Comparison of ENCODE assay signal across 14 cellular contexts in the genomic region with DNA sequence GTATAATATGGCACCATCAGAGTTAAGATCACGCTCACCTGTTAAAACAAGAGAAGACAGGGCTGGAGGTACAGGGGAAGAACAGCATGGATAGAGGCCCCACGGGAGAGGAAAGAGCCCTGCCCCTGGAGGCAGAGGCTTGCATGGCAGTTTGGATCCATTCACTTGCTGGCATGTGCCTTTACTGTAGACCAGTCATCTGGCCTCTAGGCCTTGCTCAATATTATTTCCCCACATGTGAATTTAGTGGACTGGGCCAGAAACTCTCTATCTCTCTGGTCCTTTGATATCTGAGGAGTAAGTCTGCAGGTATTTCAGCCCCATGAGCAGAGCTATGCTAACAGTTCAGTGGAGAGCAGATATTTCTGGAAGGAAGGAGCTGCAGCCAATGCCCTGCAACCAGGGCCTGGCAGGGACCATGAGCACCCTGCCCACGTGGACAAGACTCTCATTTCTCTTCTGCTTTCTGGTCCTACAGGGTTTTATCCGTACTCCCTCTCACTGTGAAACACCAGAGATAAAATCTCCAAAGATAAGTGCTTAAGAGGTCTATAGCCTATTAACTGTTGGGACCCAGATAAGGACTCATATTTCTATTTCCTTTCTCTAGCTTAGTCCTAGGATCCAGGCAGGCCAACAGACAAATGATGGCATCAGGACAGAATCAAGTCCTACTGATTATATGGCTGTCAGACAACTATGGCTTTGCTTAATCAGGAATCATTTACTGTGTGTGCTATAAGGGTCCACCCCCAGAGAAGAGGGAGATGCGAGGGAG.
A peak's percentile ranks its signal among the peaks of the same experiment; 100 is the strongest.
DNase-seq lines count a peak whose midpoint lies in the region; ATAC-seq and TF ChIP-seq lines count a peak whose summit lies in the region.
"Had no signal": no experiment of that assay in that cellular context is flagged by ENCODE, and none has a peak within 500 bp of the region (broad histone marks: within the 10 kb centered on the region; RNA-seq: fewer than 3 reads in every experiment).

No MANE protein-coding gene starts in this region.

- no peak overlapping the region for H3K4ac ChIP-seq in neuronal stem cell (ENCODE audit: low read length)

- H2BK15ac ChIP-seq in neuronal stem cell (ENCODE audit: low read length) = no peak overlapping the region

- H3K36me3 ChIP-seq in GM23338 (ENCODE audit: insufficient read depth) (no peaks in the 10 kb centered on the region), neuronal stem cell (replicated peaks in 1 of 2; ENCODE audit: control insufficient read depth in 2 of 2, insufficient read depth in 2 of 2, low read length in 2 of 2) (no peaks in the 10 kb centered on the region), lower lobe of right lung (no peaks in the 10 kb centered on the region)

- H3K4me1 ChIP-seq in GM23338 (ENCODE audit: insufficient read depth) = peaks cover 8% of the 10 kb centered on the region; the same call in 1 of the 2 replicates
- peaks cover 3 to 5% of the 10 kb centered on the region in 2 donors for H3K4me1 ChIP-seq in neuronal stem cell (ENCODE audit: control insufficient read depth in 2 of 2, insufficient read depth in 1 of 2, low read depth in 1 of 2, low read length in 2 of 2)
- no peaks in the 10 kb centered on the region for H3K4me1 ChIP-seq in lower lobe of right lung

- no peak overlapping the region for H2AFZ ChIP-seq in GM23338
- no peak overlapping the region for H2AFZ ChIP-seq in neuronal stem cell (ENCODE audit: low read length)

- H3K4me2 ChIP-seq in GM23338 (no peak overlapping the region), neuronal stem cell (ENCODE audit: insufficient read depth, low read length, poor library complexity, severe bottlenecking) (no peak overlapping the region)

- H3K27me3 Mint-ChIP-seq in GM23338 (ENCODE audit: insufficient read depth, low read depth, poor library complexity) = peaks cover 8% of the 10 kb centered on the region
- peaks cover 2% of the 10 kb centered on the region for H3K27me3 Mint-ChIP-seq in glutamatergic neuron (ENCODE audit: unreplicated experiment)

- H2BK120ac ChIP-seq in neuronal stem cell (ENCODE audit: low read depth, low read length) = no peak overlapping the region

- H3K14ac ChIP-seq in neuronal stem cell (ENCODE audit: low read length) = no peak overlapping the region

- ATAC-seq in GM23338 (peak; percentile 89), SK-N-SH treated with all-trans-retinoic acid at 6 μM for 48 hours (peak; percentile 72; the same call in 2 of the 3 replicates), HG02571 (IDR thresholded peaks at IDR 0.05; ENCODE audit: unreplicated experiment) (no peak), lower lobe of right lung (no peak)
- ATAC-seq: CD8-positive, alpha-beta T cell; naive thymus-derived CD8-positive, alpha-beta T cell; stimulated activated effector memory CD8-positive, alpha-beta T cell treated with anti-CD3 and anti-CD28 coated beads, Interleukin-12 subunit alpha, Interleukin-12 subunit beta, amount 100 ng/mL, for 72 hours had no signal

- peaks cover 16% of the 10 kb centered on the region for H3K4me1 Mint-ChIP-seq in GM23338
- H3K4me1 Mint-ChIP-seq in glutamatergic neuron (ENCODE audit: low read depth, unreplicated experiment) = peaks cover 12% of the 10 kb centered on the region
- H3K4me1 Mint-ChIP-seq: naive thymus-derived CD8-positive, alpha-beta T cell; stimulated activated effector memory CD8-positive, alpha-beta T cell treated with anti-CD3 and anti-CD28 coated beads, Interleukin-12 subunit alpha, Interleukin-12 subunit beta, amount 100 ng/mL, for 72 hours had no signal

- H2BK5ac ChIP-seq in neuronal stem cell (ENCODE audit: low read length) = no peak overlapping the region

- no peaks in the 10 kb centered on the region for H4K20me1 ChIP-seq in GM23338 (replicated peaks; ENCODE audit: insufficient read depth)

- DNase-seq in AG09309 (ENCODE audit: low read depth) = no peak
- DNase-seq in GM23338 (ENCODE audit: low spot score) = peak; percentile 44
- DNase-seq in glutamatergic neuron = no peak
- no peak for DNase-seq in neuronal stem cell (ENCODE audit: low spot score)
- DNase-seq in NCI-H2029 treated with DMSO at 0.1 percent for 48 hours (lab: John Stamatoyannopoulos, UW) = no peak
- DNase-seq in lower lobe of right lung = no peak
- DNase-seq: activated CD4-positive, alpha-beta T cell treated with anti-CD3 and anti-CD28 coated beads, Interleukin-2, amount 50 U/mL, for 4 hours; activated naive CD4-positive, alpha-beta T cell treated with anti-CD3 and anti-CD28 coated beads, Interleukin-2, amount 50 U/mL, for 16 hours; CD8-positive, alpha-beta T cell; naive thymus-derived CD8-positive, alpha-beta T cell; SHP77 treated with DMSO at 0.1 percent for 48 hours had no signal

- H3K18ac ChIP-seq in neuronal stem cell (ENCODE audit: low read length) = no peak overlapping the region

- H3K4me3 ChIP-seq in AG09309 (ENCODE audit: control insufficient read depth, low read depth, low read length) = no peak overlapping the region
- H3K4me3 ChIP-seq in GM23338 = no peak overlapping the region
- no peak overlapping the region for H3K4me3 ChIP-seq in neuronal stem cell (ENCODE audit: low read length in 2 of 2)
- no peak overlapping the region for H3K4me3 ChIP-seq in lower lobe of right lung

- TF ChIP-seq CTCF in AG09309 (IDR thresholded peaks at IDR 0.05; ENCODE audit: control insufficient read depth, insufficient read depth, low read depth, low read length, missing control alignments) (peak; percentile 32), GM23338 (conservative IDR thresholded peaks at IDR 0.05; ENCODE audit: low read depth in 2 of 2) (peak; percentile 42 to 43), glutamatergic neuron (IDR thresholded peaks at IDR 0.05; ENCODE audit: partially characterized antibody, unreplicated experiment) (peak; percentile 15), lower lobe of right lung (IDR thresholded peaks at IDR 0.05) (no peak)

- H3K23ac ChIP-seq in neuronal stem cell (ENCODE audit: low read depth, low read length, poor library complexity) = no peak overlapping the region

- H3K27ac Mint-ChIP-seq in GM23338 (no peak overlapping the region), glutamatergic neuron (ENCODE audit: unreplicated experiment) (no peak overlapping the region)
- H3K27ac Mint-ChIP-seq: CD8-positive, alpha-beta T cell; stimulated activated effector memory CD8-positive, alpha-beta T cell treated with anti-CD3 and anti-CD28 coated beads, Interleukin-12 subunit alpha, Interleukin-12 subunit beta, amount 100 ng/mL, for 72 hours had no signal

- H3K79me2 ChIP-seq in GM23338 (replicated peaks; ENCODE audit: insufficient read depth) = no peaks in the 10 kb centered on the region

- no peak overlapping the region for H4K8ac ChIP-seq in neuronal stem cell (ENCODE audit: low read depth, low read length)

- H3K9me3 ChIP-seq in neuronal stem cell (replicated peaks in 1 of 2; ENCODE audit: control insufficient read depth in 2 of 2, insufficient read depth in 1 of 2, low read depth in 1 of 2, low read length in 2 of 2) = peaks cover 0 to 7% of the 10 kb centered on the region in 2 donors
- no peaks in the 10 kb centered on the region for H3K9me3 ChIP-seq in lower lobe of right lung

- no peaks in the 10 kb centered on the region; the same call in 2 of the 3 replicates for H3K36me3 Mint-ChIP-seq in GM23338 (ENCODE audit: low read depth)
- H3K36me3 Mint-ChIP-seq in glutamatergic neuron (ENCODE audit: unreplicated experiment) = peaks cover 19% of the 10 kb centered on the region
- H3K36me3 Mint-ChIP-seq: CD8-positive, alpha-beta T cell; naive thymus-derived CD8-positive, alpha-beta T cell; stimulated activated effector memory CD8-positive, alpha-beta T cell treated with anti-CD3 and anti-CD28 coated beads, Interleukin-12 subunit alpha, Interleukin-12 subunit beta, amount 100 ng/mL, for 72 hours had no signal

- H3K9me3 Mint-ChIP-seq in GM23338 (no peaks in the 10 kb centered on the region; the same call in 1 of the 3 replicates), glutamatergic neuron (ENCODE audit: unreplicated experiment) (peaks cover 5% of the 10 kb centered on the region)
- H3K9me3 Mint-ChIP-seq: CD8-positive, alpha-beta T cell; naive thymus-derived CD8-positive, alpha-beta T cell; stimulated activated effector memory CD8-positive, alpha-beta T cell treated with anti-CD3 and anti-CD28 coated beads, Interleukin-12 subunit alpha, Interleukin-12 subunit beta, amount 100 ng/mL, for 72 hours had no signal

- H3K9ac ChIP-seq in neuronal stem cell (ENCODE audit: low read depth, low read length, poor library complexity) = no peak overlapping the region

- intact Hi-C loops in lower lobe of right lung (cut with DNase I) = no loop called here

- no peaks in the 10 kb centered on the region for H3K79me1 ChIP-seq in neuronal stem cell (ENCODE audit: low read depth, low read length)

- no peak overlapping the region for H3K4me3 Mint-ChIP-seq in GM23338
- H3K4me3 Mint-ChIP-seq in glutamatergic neuron (ENCODE audit: unreplicated experiment) = no peak overlapping the region
- H3K4me3 Mint-ChIP-seq: CD8-positive, alpha-beta T cell; naive thymus-derived CD8-positive, alpha-beta T cell; stimulated activated effector memory CD8-positive, alpha-beta T cell treated with anti-CD3 and anti-CD28 coated beads, Interleukin-12 subunit alpha, Interleukin-12 subunit beta, amount 100 ng/mL, for 72 hours had no signal

- H3K27me3 ChIP-seq in GM23338 (ENCODE audit: insufficient read depth) (no peaks in the 10 kb centered on the region), neuronal stem cell (ENCODE audit: control insufficient read depth in 3 of 3, insufficient read depth in 3 of 3, low read depth in 1 of 3, low read length in 3 of 3) (peaks cover 0 to 3% (median 0%) of the 10 kb centered on the region in 3 experiments), lower lobe of right lung (ENCODE audit: low read depth) (no peaks in the 10 kb centered on the region)

- H2BK12ac ChIP-seq in neuronal stem cell (ENCODE audit: low read length) = no peak overlapping the region

- H2AK5ac ChIP-seq in neuronal stem cell (ENCODE audit: low read depth, low read length) = no peak overlapping the region

- no CpG with 5 or more reads among the region's 5 CpGs for WGBS in neuronal stem cell (ENCODE audit: extremely low coverage in 2 of 2, insufficient read length in 2 of 2, insufficient replicate concordance in 1 of 2), 2 donors

- H3F3A ChIP-seq in GM23338 (replicated peaks; ENCODE audit: low read depth) = no peaks in the 10 kb centered on the region

- no peaks in the 10 kb centered on the region for H3K9me2 ChIP-seq in GM23338 (ENCODE audit: insufficient read depth)

- H3K27ac ChIP-seq in GM23338 (ENCODE audit: low read depth) (no peak overlapping the region), neuronal stem cell (replicated peaks; ENCODE audit: low read length) (no peak overlapping the region), lower lobe of right lung (no peak overlapping the region)

- H4K91ac ChIP-seq in neuronal stem cell (ENCODE audit: low read depth, low read length, poor library complexity) = no peak overlapping the region

TF ChIP-seq in GM23338, 12 proteins besides CTCF, POLR2A, EP300 and RAD21 (continues in another document):
- no peak for TF ChIP-seq NANOG (IDR thresholded peaks at IDR 0.05; ENCODE audit: borderline replicate concordance)

TF ChIP-seq in SK-N-SH treated with all-trans-retinoic acid at 6 μM for 48 hours, 23 proteins besides CTCF, POLR2A, EP300 and RAD21 (continues in another document):
- peak; percentile 44; the same call in 1 of the 2 replicates for TF ChIP-seq TCF4 (CRISPR knock-in tag; IDR thresholded peaks at IDR 0.05; ENCODE audit: borderline replicate concordance)
- TF ChIP-seq PPARA (CRISPR knock-in tag; IDR thresholded peaks at IDR 0.05; ENCODE audit: borderline replicate concordance) = 0 out of 2 replicates have a peak, but pooled peaks have one; percentile 58

Comparison
In these comparisons a context has a peak if more than half of its experiments do, and no peak if none do; other contexts are left out.
1. ATAC-seq: peak in GM23338 (single experiment) and SK-N-SH treated with all-trans-retinoic acid at 6 μM for 48 hours (single experiment); none in HG02571 (single experiment) and lower lobe of right lung (0 of 2).